Comparison of ENCODE assay signal across 8 cellular contexts in the genomic region with DNA sequence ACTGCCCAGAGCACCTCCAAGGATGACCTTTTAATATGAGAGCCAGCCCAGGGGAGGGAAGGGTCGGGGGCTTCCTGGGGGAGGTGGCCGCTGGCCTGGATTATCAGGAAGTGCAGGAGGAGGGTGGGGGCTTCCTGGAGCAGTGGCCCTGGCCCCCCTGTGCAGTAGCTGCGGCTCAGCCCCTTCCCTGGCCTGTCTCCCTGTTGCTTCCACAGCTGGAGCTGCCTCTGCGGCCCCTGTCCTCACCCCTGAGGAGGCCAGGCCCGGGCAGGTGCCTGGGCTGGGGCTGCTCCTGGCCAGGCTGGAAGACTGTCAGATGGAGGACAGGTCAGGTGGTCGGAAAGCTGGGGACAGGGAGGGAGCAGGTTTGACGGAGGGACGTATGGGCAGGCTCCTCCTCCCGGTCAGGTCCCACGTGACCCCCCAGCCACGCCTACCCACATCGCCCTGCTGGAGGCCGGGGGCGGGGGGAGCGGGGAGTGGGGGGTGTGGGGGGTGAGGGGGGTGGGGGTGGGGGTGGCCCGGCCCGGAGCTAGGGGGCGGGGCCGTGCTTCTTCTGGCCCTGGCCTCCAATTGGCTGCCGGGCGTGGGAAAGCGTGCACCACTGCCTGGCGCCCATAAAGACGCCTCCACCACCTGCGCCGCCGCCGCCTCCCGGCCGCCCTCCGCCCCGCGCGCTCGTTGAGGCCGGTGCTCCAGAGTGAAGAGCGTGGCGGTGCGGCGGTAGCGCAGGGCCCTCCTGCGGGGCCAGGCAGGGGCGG. TPM values are rescaled to one million over a fixed set of nuclear protein-coding genes. Genes with fewer than 3 reads are reported as not detected.
A peak's percentile ranks its signal among the peaks of the same experiment; 100 is the strongest.
DNase-seq lines count a peak whose midpoint lies in the region; ATAC-seq and TF ChIP-seq lines count a peak whose summit lies in the region.

No MANE protein-coding gene starts in this region.

- peak overlapping the region; percentile 96 for H2AFZ ChIP-seq in IMR-90 (replicated peaks; ENCODE audit: low read length, poor library complexity)
- no peak overlapping the region for H2AFZ ChIP-seq in neuron (ENCODE audit: low read depth, low read length)

- no peak overlapping the region for H3K9ac ChIP-seq in IMR-90 (ENCODE audit: low read depth, low read length)

- CTCF ChIA-PET in Caco-2 (lab: Charles Lee): interaction anchor here (0.8 to 1.3 kb wide), 5 partner anchors 14 to 133 kb away, joined by 3 to 8 read pairs (median 3); partner anchors contain the start of gene PEX10
- CTCF ChIA-PET in IMR-90 (lab: Yijun Ruan, JAX): interaction anchor here (0.7 kb wide), 1 partner anchor 116 kb away, joined by 3 read pairs; no protein-coding TSS in a partner anchor

- H3K36me3 Mint-ChIP-seq in Caco-2 (ENCODE audit: insufficient read depth, unreplicated experiment): peaks cover 6% of the 10 kb centered on the region

- H2AK9ac ChIP-seq in IMR-90 (replicated peaks; ENCODE audit: low read depth, low read length, poor library complexity): peak overlapping the region; percentile 98

- 7% methylated on average over 6 of the region's 43 CpGs; no CpG with 5 or more reads in 1 of the 2 experiments for WGBS in IMR-90 (ENCODE audit: extremely low coverage in 2 of 2, insufficient read length in 1 of 2), 2 experiments

- no peak overlapping the region for H2BK20ac ChIP-seq in IMR-90 (ENCODE audit: low read depth, low read length)

- H3K9me3 ChIP-seq in Caco-2 (no peaks in the 10 kb centered on the region), IMR-90 (ENCODE audit: control insufficient read depth, insufficient read depth, low read length) (no peaks in the 10 kb centered on the region), neuron (ENCODE audit: low read length) (no peaks in the 10 kb centered on the region)

- H2BK5ac ChIP-seq in IMR-90 (ENCODE audit: low read depth, low read length, poor library complexity, severe bottlenecking): peak overlapping the region; percentile 35

- H3K14ac ChIP-seq in IMR-90 (replicated peaks; ENCODE audit: low read depth, low read length): peak overlapping the region; percentile 94; the same call in 1 of the 2 replicates

- dilution Hi-C loops in IMR-90 (cut with HindIII; ENCODE audit: low sequenced_read_pairs, unreplicated experiment): no loop called here

- H2BK120ac ChIP-seq in IMR-90 (ENCODE audit: low read depth, low read length): peak overlapping the region; percentile 32; the same call in 1 of the 2 replicates

- peak overlapping the region; percentile 83 for H3K4me2 ChIP-seq in IMR-90 (ENCODE audit: low read depth, low read length)

- peak; percentile 39 for ATAC-seq in GM21423 (IDR thresholded peaks at IDR 0.05; ENCODE audit: unreplicated experiment)
- ATAC-seq in IMR-90 (ENCODE audit: low read depth): peak; percentile 65

- H3K4me3 ChIP-seq in Caco-2 (ENCODE audit: low read depth, low read length): peak overlapping the region; percentile 65
- peak overlapping the region; percentile 40 for H3K4me3 ChIP-seq in IMR-90 (ENCODE audit: insufficient read depth, low read depth, low read length)
- peak overlapping the region; percentile 52 for H3K4me3 ChIP-seq in fibroblast of the aortic adventitia (ENCODE audit: low read depth, low read length)
- peak overlapping the region; percentile 63 for H3K4me3 ChIP-seq in neuron (ENCODE audit: low read length)

- H3K23ac ChIP-seq in IMR-90 (ENCODE audit: low read depth, low read length): no peak overlapping the region

- H3K9me1 ChIP-seq in IMR-90 (ENCODE audit: insufficient read depth, low read length): no peaks in the 10 kb centered on the region

- H3K56ac ChIP-seq in IMR-90 (ENCODE audit: extremely low read depth, insufficient read depth, low read length): peak overlapping the region; percentile 17; the same call in 1 of the 2 replicates

- TF ChIP-seq RAD21 in IMR-90 (IDR thresholded peaks at IDR 0.05; ENCODE audit: low read length): no peak

- in situ Hi-C loops in IMR-90 (cut with MboI; ENCODE audit: low sequenced_read_pairs): loop anchor here (25.0 kb wide), 1 partner anchor 359 kb away; the partner anchor contains the start of gene FAAP20

- H3K4me3 Mint-ChIP-seq in Caco-2 (ENCODE audit: unreplicated experiment): peak overlapping the region; percentile 85

- no peak for TF ChIP-seq CTCF in Caco-2 (IDR thresholded peaks at IDR 0.05; ENCODE audit: insufficient read depth in 1 of 2, low read depth in 1 of 2, low read length in 1 of 2, severe bottlenecking in 1 of 2, unreplicated experiment in 1 of 2)
- TF ChIP-seq CTCF in IMR-90 (conservative IDR thresholded peaks at IDR 0.05; ENCODE audit: low read depth, low read length): no peak
- TF ChIP-seq CTCF in fibroblast of the aortic adventitia (IDR thresholded peaks at IDR 0.05; ENCODE audit: insufficient read depth, low read length): no peak

- no peak overlapping the region; the same call in 2 of the 3 replicates for H2BK15ac ChIP-seq in IMR-90 (ENCODE audit: low read depth, low read length)

- intact Hi-C loops in Caco-2 (cut with micrococcal nuclease; ENCODE audit: unreplicated experiment) (loop anchor here (1.0 kb wide), 1 partner anchor 20 kb away; the partner anchor contains the start of gene PANK4), IMR-90 (cut with micrococcal nuclease) (loop anchor here (1.0 to 5.0 kb wide), 2 partner anchors 87 to 114 kb away; no protein-coding TSS in a partner anchor)

- TF ChIP-seq POLR2A in IMR-90 (IDR thresholded peaks at IDR 0.05; ENCODE audit: low read depth, low read length): no peak

- no peak overlapping the region; the same call in 1 of the 2 replicates for H4K91ac ChIP-seq in IMR-90 (ENCODE audit: insufficient read depth, low read depth, low read length)

- no peak overlapping the region for H3K18ac ChIP-seq in IMR-90 (ENCODE audit: low read depth, low read length)

- H3K27me3 Mint-ChIP-seq in Caco-2 (ENCODE audit: insufficient read depth, unreplicated experiment): no peaks in the 10 kb centered on the region

- H3K4ac ChIP-seq in IMR-90 (ENCODE audit: low read depth, low read length): peak overlapping the region; percentile 77

- DNase-seq in Caco-2 (peak; percentile 90 to 91), IMR-90 (peak; percentile 66), RKO (ENCODE audit: low spot score) (peak; percentile 90), fibroblast of the aortic adventitia (ENCODE audit: low read depth) (peak; percentile 48), stromal cell of bone marrow (ENCODE audit: low read depth) (peak; percentile 26)
- peak; percentile 85 for DNase-seq in activated T-helper 9 cell treated with anti-CD3 and anti-CD28 coated beads, Interleukin-2, amount 50 U/mL, for 16 hours (ENCODE audit: low read depth)

- no peak overlapping the region for H2AK5ac ChIP-seq in IMR-90 (ENCODE audit: low read depth, low read length)

- no peak overlapping the region for H3K27ac Mint-ChIP-seq in Caco-2 (ENCODE audit: unreplicated experiment)

- H4K20me1 ChIP-seq in IMR-90 (ENCODE audit: insufficient read depth, low read length): 0 out of 2 replicates have a peak, but pooled peaks cover 3% of the 10 kb centered on the region

- H4K5ac ChIP-seq in IMR-90 (ENCODE audit: low read depth, low read length): no peak overlapping the region

- no peaks in the 10 kb centered on the region for H3K36me3 ChIP-seq in Caco-2 (ENCODE audit: control insufficient read depth, insufficient read depth, low read length)
- H3K36me3 ChIP-seq in IMR-90 (ENCODE audit: control insufficient read depth, insufficient read depth, low read length): no peaks in the 10 kb centered on the region
- H3K36me3 ChIP-seq in neuron (ENCODE audit: insufficient read depth, low read length): no peaks in the 10 kb centered on the region

- H3K27ac ChIP-seq in IMR-90 (ENCODE audit: insufficient read depth, low read length): no peak overlapping the region; the same call in 1 of the 2 replicates

- H3K4me1 ChIP-seq in Caco-2: peaks cover 8% of the 10 kb centered on the region
- H3K4me1 ChIP-seq in IMR-90 (ENCODE audit: control insufficient read depth, insufficient read depth, low read length): peaks cover 10% of the 10 kb centered on the region
- peaks cover 73% of the 10 kb centered on the region for H3K4me1 ChIP-seq in neuron (ENCODE audit: insufficient read depth, low read length)

- BruUV-seq in Caco-2 (replicated peaks; lab: Mats Ljungman, UMichigan) (no TSS peak), IMR-90 (replicated peaks; lab: Mats Ljungman, UMichigan) (no TSS peak)

- POLR2A ChIA-PET in Caco-2 (lab: Charles Lee) (interaction anchor here (0.7 to 1.1 kb wide), 4 partner anchors 20 to 154 kb away, joined by 3 to 4 read pairs (median 4); partner anchors contain the start of genes MORN1, PANK4, PEX10 and RER1), IMR-90 (lab: Charles Lee; ENCODE audit: unreplicated experiment) (no interaction called here)

- peak overlapping the region in 1 of 2 experiments; percentile 71; a peak in 2 of 4 replicates for H4K8ac ChIP-seq in IMR-90 (ENCODE audit: low read depth in 2 of 2, low read length in 2 of 2)

- no peaks in the 10 kb centered on the region for H3K27me3 ChIP-seq in Caco-2 (replicated peaks; ENCODE audit: control insufficient read depth, insufficient read depth, low read length)
- H3K27me3 ChIP-seq in IMR-90 (ENCODE audit: control insufficient read depth, insufficient read depth, low read length): peaks cover 2% of the 10 kb centered on the region; the same call in 1 of the 2 replicates
- H3K27me3 ChIP-seq in neuron (ENCODE audit: insufficient read depth, low read length): no peaks in the 10 kb centered on the region

- H3K9me3 Mint-ChIP-seq in Caco-2 (ENCODE audit: unreplicated experiment): no peaks in the 10 kb centered on the region

- no peaks in the 10 kb centered on the region for H3K4me1 Mint-ChIP-seq in Caco-2 (ENCODE audit: low read depth, unreplicated experiment)

- peaks cover 0 to 10% of the 10 kb centered on the region in 2 experiments; a peak in 1 of 4 replicates for H3K79me1 ChIP-seq in IMR-90 (ENCODE audit: low read depth in 1 of 2, low read length in 2 of 2)

RNA-seq across cellular contexts. Expression of gene TNFRSF14, which starts 10.2 kb away (rescaled TPM):
- 1.5 and 3.2 TPM in 2 replicates for total RNA-seq in Caco-2 (2022)
- 1.3 and 1.7 TPM in 2 replicates for total RNA-seq in IMR-90 (2012; rRNA removed)
- polyA plus RNA-seq in IMR-90 (2012; rRNA removed): 4.2 and 4.6 TPM in 2 replicates
- polyA plus RNA-seq in IMR-90 (2012; cell fraction: cytosol; rRNA removed): 3.1 and 5.7 TPM in 2 replicates
- 32.3 and 65.2 TPM in 2 replicates for polyA plus RNA-seq in IMR-90 (2012; cell fraction: nucleus; rRNA removed; ENCODE audit: low replicate concordance)
- 12.0 and 32.2 TPM in 2 replicates for total RNA-seq in fibroblast of the aortic adventitia (ENCODE audit: low replicate concordance)

RNA-seq across cellular contexts. Expression of gene HES5, which starts 15.9 kb away (rescaled TPM):
- total RNA-seq in Caco-2 (2022) (not detected in 2 replicates), IMR-90 (2012; rRNA removed) (not detected in 2 replicates), fibroblast of the aortic adventitia (ENCODE audit: low replicate concordance) (not detected in 2 replicates)
- not detected in 2 replicates for polyA plus RNA-seq in IMR-90 (2012; rRNA removed)
- 0.08 TPM in 1 of 2 replicates, not detected in the other for polyA plus RNA-seq in IMR-90 (2012; cell fraction: cytosol; rRNA removed)
- 0.22 and 0.33 TPM in 2 replicates for polyA plus RNA-seq in IMR-90 (2012; cell fraction: nucleus; rRNA removed; ENCODE audit: low replicate concordance)

RNA-seq across cellular contexts. Expression of gene PANK4, which starts 19.5 kb away (rescaled TPM):
- total RNA-seq in Caco-2 (2022): 27.0 and 31.7 TPM in 2 replicates
- total RNA-seq in IMR-90 (2012; rRNA removed): 14.0 and 15.3 TPM in 2 replicates
- polyA plus RNA-seq in IMR-90 (2012; rRNA removed): 18.5 and 23.3 TPM in 2 replicates
- 18.5 and 21.4 TPM in 2 replicates for polyA plus RNA-seq in IMR-90 (2012; cell fraction: cytosol; rRNA removed)
- 113 and 229 TPM in 2 replicates for polyA plus RNA-seq in IMR-90 (2012; cell fraction: nucleus; rRNA removed; ENCODE audit: low replicate concordance)
- 22.8 and 23.4 TPM in 2 replicates for total RNA-seq in fibroblast of the aortic adventitia (ENCODE audit: low replicate concordance)

RNA-seq across cellular contexts. Expression of gene PRXL2B, which starts 40.6 kb away (rescaled TPM):
- total RNA-seq in Caco-2 (2022) (16.2 and 16.8 TPM in 2 replicates), IMR-90 (2012; rRNA removed) (8.1 and 10.9 TPM in 2 replicates), fibroblast of the aortic adventitia (ENCODE audit: low replicate concordance) (15.5 and 23.0 TPM in 2 replicates)
- 22.3 and 23.0 TPM in 2 replicates for polyA plus RNA-seq in IMR-90 (2012; rRNA removed)
- polyA plus RNA-seq in IMR-90 (2012; cell fraction: cytosol; rRNA removed): 23.1 and 35.9 TPM in 2 replicates
- 23.6 and 41.8 TPM in 2 replicates for polyA plus RNA-seq in IMR-90 (2012; cell fraction: nucleus; rRNA removed; ENCODE audit: low replicate concordance)

Comparison
In these comparisons a context has a peak if more than half of its experiments do, and no peak if none do; other contexts are left out.
1. DNase-seq: peak in every context shown above with its lines; median percentile 90 in Caco-2; 90 in RKO; 85 in activated T-helper 9 cell treated with anti-CD3 and anti-CD28 coated beads, Interleukin-2, amount 50 U/mL, for 16 hours; 66 in IMR-90; 48 in fibroblast of the aortic adventitia; 26 in stromal cell of bone marrow.